6 cellular contexts compared by ENCODE assay signal in genomic region chr19:35716735-35716984, GRCh38. TPM values are rescaled to one million over a fixed set of nuclear protein-coding genes. Genes with fewer than 3 reads are reported as not detected.
DNase-seq lines count a peak whose midpoint lies in the region; ATAC-seq, FAIRE-seq and TF ChIP-seq lines count a peak whose summit lies in the region.

No MANE protein-coding gene starts in this region.

- H3K27ac ChIP-seq in CD4-positive, CD25-positive, alpha-beta regulatory T cell (ENCODE audit: insufficient read depth, low read length, poor library complexity, severe bottlenecking) = peak overlapping the region; percentile 95
- H3K27ac ChIP-seq in neuronal stem cell (replicated peaks; ENCODE audit: low read length) = peak overlapping the region; percentile 94

- peaks cover 4% of the 10 kb centered on the region for H3K27me3 Mint-ChIP-seq in CD4-positive, CD25-positive, alpha-beta regulatory T cell

- H3K4me1 ChIP-seq in CD4-positive, CD25-positive, alpha-beta regulatory T cell (ENCODE audit: control insufficient read depth, insufficient read depth, low read length, poor library complexity, severe bottlenecking) = peaks cover 71% of the 10 kb centered on the region
- peaks cover 15 to 21% of the 10 kb centered on the region in 2 donors for H3K4me1 ChIP-seq in neuronal stem cell (ENCODE audit: control insufficient read depth in 2 of 2, insufficient read depth in 1 of 2, low read depth in 1 of 2, low read length in 2 of 2)

- H3K27ac Mint-ChIP-seq in CD4-positive, CD25-positive, alpha-beta regulatory T cell = peak overlapping the region; percentile 92 to 95 (median 95)

- peaks cover 0 to 1% (median 0%) of the 10 kb centered on the region in 7 donors for H3K9me3 Mint-ChIP-seq in CD4-positive, CD25-positive, alpha-beta regulatory T cell

- peaks cover 11 to 71% (median 42%) of the 10 kb centered on the region in 4 donors for H3K4me1 Mint-ChIP-seq in CD4-positive, CD25-positive, alpha-beta regulatory T cell

- peak overlapping the region; percentile 96 for H2AFZ ChIP-seq in neuronal stem cell (ENCODE audit: low read length)

- peak overlapping the region; percentile 86 for H3K9ac ChIP-seq in neuronal stem cell (ENCODE audit: low read depth, low read length, poor library complexity)

- no CpG with 5 or more reads among the region's 20 CpGs for WGBS in neuronal stem cell (ENCODE audit: extremely low coverage in 2 of 2, insufficient read length in 2 of 2, insufficient replicate concordance in 1 of 2), 2 donors

- DNase-seq in CD4-positive, CD25-positive, alpha-beta regulatory T cell = no peak
- DNase-seq in bronchial epithelial cell (ENCODE audit: low read depth) (no peak), neuronal stem cell (ENCODE audit: low spot score) (no peak), kidney glomerular epithelial cell (lab: John Stamatoyannopoulos, UW) (no peak), left lobe of liver (ENCODE audit: low spot score) (no peak)

- no peak overlapping the region for H4K91ac ChIP-seq in neuronal stem cell (ENCODE audit: low read depth, low read length, poor library complexity)

- H3K4me2 ChIP-seq in neuronal stem cell (ENCODE audit: insufficient read depth, low read length, poor library complexity, severe bottlenecking) = peak overlapping the region; percentile 99

- no peak for TF ChIP-seq CTCF in bronchial epithelial cell (IDR thresholded peaks at IDR 0.05; ENCODE audit: insufficient read depth, low read length, severe bottlenecking)

- no peaks in the 10 kb centered on the region for H3K27me3 ChIP-seq in CD4-positive, CD25-positive, alpha-beta regulatory T cell (ENCODE audit: control insufficient read depth, insufficient read depth, low read length)
- H3K27me3 ChIP-seq in bronchial epithelial cell (ENCODE audit: control insufficient read depth, insufficient read depth, low read length) (no peaks in the 10 kb centered on the region), neuronal stem cell (ENCODE audit: control insufficient read depth in 3 of 3, insufficient read depth in 3 of 3, low read depth in 1 of 3, low read length in 3 of 3) (peaks cover 0 to 5% (median 0%) of the 10 kb centered on the region in 3 experiments)

- H3K36me3 ChIP-seq in CD4-positive, CD25-positive, alpha-beta regulatory T cell (ENCODE audit: control insufficient read depth, insufficient read depth, low read length) = peaks cover 10% of the 10 kb centered on the region
- peaks cover 6% of the 10 kb centered on the region for H3K36me3 ChIP-seq in bronchial epithelial cell (ENCODE audit: control insufficient read depth, insufficient read depth, low read length)
- H3K36me3 ChIP-seq in neuronal stem cell (replicated peaks in 1 of 2; ENCODE audit: control insufficient read depth in 2 of 2, insufficient read depth in 2 of 2, low read length in 2 of 2) = peaks cover 12 to 21% of the 10 kb centered on the region in 2 donors

- no peaks in the 10 kb centered on the region for H3K9me3 ChIP-seq in CD4-positive, CD25-positive, alpha-beta regulatory T cell (ENCODE audit: control insufficient read depth in 2 of 2, low read length in 2 of 2)
- H3K9me3 ChIP-seq in neuronal stem cell (replicated peaks in 1 of 2; ENCODE audit: control insufficient read depth in 2 of 2, insufficient read depth in 1 of 2, low read depth in 1 of 2, low read length in 2 of 2) = no peaks in the 10 kb centered on the region

- H3K18ac ChIP-seq in neuronal stem cell (ENCODE audit: low read length) = peak overlapping the region; percentile 98

- peak overlapping the region; percentile 94 for H2BK15ac ChIP-seq in neuronal stem cell (ENCODE audit: low read length)

- peak overlapping the region; percentile 78 for H3K4ac ChIP-seq in neuronal stem cell (ENCODE audit: low read length)

- H4K8ac ChIP-seq in neuronal stem cell (ENCODE audit: low read depth, low read length) = peak overlapping the region; percentile 89

- FAIRE-seq in bronchial epithelial cell (lab: Jason Lieb, UNC) = no peak

- H3K4me3 ChIP-seq in CD4-positive, CD25-positive, alpha-beta regulatory T cell (ENCODE audit: low read depth, low read length) = peak overlapping the region; percentile 68
- H3K4me3 ChIP-seq in bronchial epithelial cell (ENCODE audit: low read depth, low read length) (peak overlapping the region; percentile 88), neuronal stem cell (ENCODE audit: low read length in 2 of 2) (peak overlapping the region; percentile 74 to 84)

- H2BK120ac ChIP-seq in neuronal stem cell (ENCODE audit: low read depth, low read length) = peak overlapping the region; percentile 93

- H3K14ac ChIP-seq in neuronal stem cell (ENCODE audit: low read length) = peak overlapping the region; percentile 99

- peak overlapping the region; percentile 86 to 99 (median 94) for H3K4me3 Mint-ChIP-seq in CD4-positive, CD25-positive, alpha-beta regulatory T cell

- peaks cover 18% of the 10 kb centered on the region for H3K79me1 ChIP-seq in neuronal stem cell (ENCODE audit: low read depth, low read length)

- H2BK5ac ChIP-seq in neuronal stem cell (ENCODE audit: low read length) = peak overlapping the region; percentile 98

- peak overlapping the region; percentile 30 for H2BK12ac ChIP-seq in neuronal stem cell (ENCODE audit: low read length)

- H3K36me3 Mint-ChIP-seq in CD4-positive, CD25-positive, alpha-beta regulatory T cell = peaks cover 6% of the 10 kb centered on the region

- H3K23ac ChIP-seq in neuronal stem cell (ENCODE audit: low read depth, low read length, poor library complexity) = peak overlapping the region; percentile 92

- H2AK5ac ChIP-seq in neuronal stem cell (ENCODE audit: low read depth, low read length) = peak overlapping the region; percentile 96

- ATAC-seq in CD4-positive, CD25-positive, alpha-beta regulatory T cell (ENCODE audit: low read depth in 2 of 2) = no peak
- ATAC-seq in HG02840 (IDR thresholded peaks at IDR 0.05; ENCODE audit: low FRiP score, unreplicated experiment) (peak; percentile 7), left lobe of liver (no peak)

RNA-seq across cellular contexts. Expression of gene KMT2B, which starts 1.1 kb away (rescaled TPM):
- 73.0 TPM for total RNA-seq in CD4-positive, CD25-positive, alpha-beta regulatory T cell
- polyA plus RNA-seq in CD4-positive, CD25-positive, alpha-beta regulatory T cell = 1 to 10 TPM in 1 of 4 donors, under 1 TPM in 3; 0.45 to 1.1 (median 0.68) TPM
- total RNA-seq in bronchial epithelial cell = 3.4 and 7.0 TPM in 2 replicates
- 11.4 TPM for polyA plus RNA-seq in neuronal stem cell (2013, experiment 1 of 2)
- polyA plus RNA-seq in neuronal stem cell (2013, experiment 2 of 2) = 11.1 TPM
- 23.0 TPM for total RNA-seq in left lobe of liver

RNA-seq across cellular contexts. Expression of gene ZBTB32, which starts 12.3 kb away (rescaled TPM):
- total RNA-seq in CD4-positive, CD25-positive, alpha-beta regulatory T cell = 42.0 TPM
- 1 to 10 TPM; 3.1 to 5.3 (median 4.6) TPM for polyA plus RNA-seq in CD4-positive, CD25-positive, alpha-beta regulatory T cell
- total RNA-seq in bronchial epithelial cell = not detected in 2 replicates
- polyA plus RNA-seq in neuronal stem cell (2013, experiment 1 of 2) = not detected
- not detected for polyA plus RNA-seq in neuronal stem cell (2013, experiment 2 of 2)
- total RNA-seq in left lobe of liver = 0.10 TPM

RNA-seq across cellular contexts. Expression of gene IGFLR1, which starts 25.6 kb away (rescaled TPM):
- 80.5 TPM for total RNA-seq in CD4-positive, CD25-positive, alpha-beta regulatory T cell
- polyA plus RNA-seq in CD4-positive, CD25-positive, alpha-beta regulatory T cell = 100 to 1,000 TPM; 109 to 151 (median 125) TPM
- total RNA-seq in bronchial epithelial cell (0.13 and 0.26 TPM in 2 replicates), left lobe of liver (30.8 TPM)
- 9.7 TPM for polyA plus RNA-seq in neuronal stem cell (2013, experiment 1 of 2)
- 9.4 TPM for polyA plus RNA-seq in neuronal stem cell (2013, experiment 2 of 2)

RNA-seq across cellular contexts. Expression of gene U2AF1L4, which starts 28.6 kb away (rescaled TPM):
- total RNA-seq in CD4-positive, CD25-positive, alpha-beta regulatory T cell = 70.8 TPM
- 10 to 100 TPM; 48.4 to 66.5 (median 58.5) TPM for polyA plus RNA-seq in CD4-positive, CD25-positive, alpha-beta regulatory T cell
- total RNA-seq in bronchial epithelial cell (14.7 and 17.5 TPM in 2 replicates), left lobe of liver (15.1 TPM)
- 13.5 TPM for polyA plus RNA-seq in neuronal stem cell (2013, experiment 1 of 2)
- polyA plus RNA-seq in neuronal stem cell (2013, experiment 2 of 2) = 14.3 TPM

RNA-seq across cellular contexts. Expression of gene PSENEN, which starts 28.8 kb away (rescaled TPM):
- total RNA-seq in CD4-positive, CD25-positive, alpha-beta regulatory T cell = 21.1 TPM
- 10 to 100 TPM; 66.1 to 99.6 (median 72.9) TPM for polyA plus RNA-seq in CD4-positive, CD25-positive, alpha-beta regulatory T cell
- total RNA-seq in bronchial epithelial cell (7.9 and 21.5 TPM in 2 replicates), left lobe of liver (31.7 TPM)
- 84.6 TPM for polyA plus RNA-seq in neuronal stem cell (2013, experiment 1 of 2)
- 82.8 TPM for polyA plus RNA-seq in neuronal stem cell (2013, experiment 2 of 2)

Comparison
In these comparisons a context has a peak if more than half of its experiments do, and no peak if none do; other contexts are left out.
1. RNA of gene ZBTB32, which starts 12.3 kb away (total RNA-seq): 42.0 TPM in CD4-positive, CD25-positive, alpha-beta regulatory T cell (single experiment); 0.10 TPM in left lobe of liver (single experiment) and not detected in bronchial epithelial cell; every median in the first group is over 10 times any median in the second.
2. RNA of gene IGFLR1, which starts 25.6 kb away (total RNA-seq): 80.5 TPM in CD4-positive, CD25-positive, alpha-beta regulatory T cell (single experiment) and 30.8 TPM in left lobe of liver (single experiment); 0.13 to 0.26 TPM in bronchial epithelial cell; every median in the first group is over 10 times any median in the second.
3. Peak in every context shown above with its lines, with median percentiles within 50 percentile points of each other: H3K4me3 ChIP-seq.